Comparison of ENCODE assay signal across 3 cellular contexts in the genomic region with DNA sequence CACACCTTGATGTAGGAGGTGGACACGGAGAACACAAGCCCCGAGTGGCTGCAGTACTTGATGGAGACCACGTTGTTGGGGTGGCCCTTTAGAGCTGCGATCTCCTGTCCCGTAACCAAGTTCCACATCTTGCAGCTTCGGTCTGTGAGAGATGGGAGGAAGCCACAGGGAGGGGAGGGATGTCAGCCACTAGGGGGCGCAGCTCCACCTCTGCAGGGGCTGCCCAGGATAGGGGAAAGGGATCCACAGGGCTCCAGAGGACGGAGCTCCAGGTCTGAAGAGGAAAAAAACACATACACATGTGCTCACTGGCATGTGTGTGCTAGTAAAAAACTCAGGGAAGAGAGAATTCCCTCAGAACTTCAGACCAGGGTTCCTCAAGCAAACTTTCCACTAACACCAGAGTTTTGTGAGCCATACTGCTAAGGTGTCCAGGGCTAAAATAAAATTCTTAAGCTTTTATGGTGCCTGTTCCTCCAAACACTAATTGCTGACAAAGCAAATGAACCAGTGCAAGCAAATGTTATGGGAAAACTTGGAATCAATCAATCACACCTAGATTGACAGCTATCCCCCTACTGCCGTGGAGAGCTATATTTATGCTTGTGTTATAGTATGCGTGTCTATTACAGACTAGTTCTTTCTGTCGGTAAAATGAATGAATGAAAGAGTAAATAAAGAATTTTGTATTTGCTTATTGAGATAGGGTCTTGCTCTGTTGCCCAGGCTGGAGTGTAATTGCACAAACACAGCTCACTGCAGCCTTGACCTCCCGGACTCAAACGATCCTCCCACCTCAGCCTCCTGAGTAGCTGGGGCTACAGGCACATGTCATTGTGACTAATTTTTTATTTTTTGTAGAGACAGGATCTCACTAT.
A peak's percentile ranks its signal among the peaks of the same experiment; 100 is the strongest.
TF ChIP-seq lines count a peak whose summit lies in the region.

No MANE protein-coding gene starts in this region.

TF ChIP-seq in HEK293, 187 proteins besides CTCF, POLR2A, EP300 and RAD21 (continues in another document):
- TF ChIP-seq ZNF274 (IDR thresholded peaks at IDR 0.05; ENCODE audit: low read length): no peak
- TF ChIP-seq ZNF274 (tag by site-specific recombination; IDR thresholded peaks at IDR 0.05; ENCODE audit: borderline replicate concordance): no peak
- peak; percentile 91 for TF ChIP-seq SETDB1 (IDR thresholded peaks at IDR 0.05; ENCODE audit: insufficient read length, low read length)
- TF ChIP-seq MEIS1 (CRISPR knock-in tag; IDR thresholded peaks at IDR 0.05; ENCODE audit: borderline replicate concordance): no peak
- TF ChIP-seq, protein P1, sequence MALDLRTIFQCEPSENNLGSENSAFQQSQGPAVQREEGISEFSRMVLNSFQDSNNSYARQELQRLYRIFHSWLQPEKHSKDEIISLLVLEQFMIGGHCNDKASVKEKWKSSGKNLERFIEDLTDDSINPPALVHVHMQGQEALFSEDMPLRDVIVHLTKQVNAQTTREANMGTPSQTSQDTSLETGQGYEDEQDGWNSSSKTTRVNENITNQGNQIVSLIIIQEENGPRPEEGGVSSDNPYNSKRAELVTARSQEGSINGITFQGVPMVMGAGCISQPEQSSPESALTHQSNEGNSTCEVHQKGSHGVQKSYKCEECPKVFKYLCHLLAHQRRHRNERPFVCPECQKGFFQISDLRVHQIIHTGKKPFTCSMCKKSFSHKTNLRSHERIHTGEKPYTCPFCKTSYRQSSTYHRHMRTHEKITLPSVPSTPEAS (tag by site-specific recombination; IDR thresholded peaks at IDR 0.05): no peak
- no peak for TF ChIP-seq ZNF747 (tag by site-specific recombination; IDR thresholded peaks at IDR 0.05)
- TF ChIP-seq ZBTB20 (tag by site-specific recombination; IDR thresholded peaks at IDR 0.05): no peak
- TF ChIP-seq, protein P2, sequence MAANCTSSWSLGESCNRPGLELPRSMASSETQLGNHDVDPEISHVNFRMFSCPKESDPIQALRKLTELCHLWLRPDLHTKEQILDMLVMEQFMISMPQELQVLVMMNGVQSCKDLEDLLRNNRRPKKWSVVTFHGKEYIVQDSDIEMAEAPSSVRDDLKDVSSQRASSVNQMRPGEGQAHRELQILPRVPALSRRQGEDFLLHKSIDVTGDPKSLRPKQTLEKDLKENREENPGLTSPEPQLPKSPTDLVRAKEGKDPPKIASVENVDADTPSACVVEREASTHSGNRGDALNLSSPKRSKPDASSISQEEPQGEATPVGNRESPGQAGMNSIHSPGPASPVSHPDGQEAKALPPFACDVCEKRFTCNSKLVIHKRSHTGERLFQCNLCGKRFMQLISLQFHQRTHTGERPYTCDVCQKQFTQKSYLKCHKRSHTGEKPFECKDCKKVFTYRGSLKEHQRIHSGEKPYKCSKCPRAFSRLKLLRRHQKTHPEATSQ (tag by site-specific recombination; IDR thresholded peaks at IDR 0.05): no peak
- no peak for TF ChIP-seq ZNF175 (tag by site-specific recombination; IDR thresholded peaks at IDR 0.05)
- TF ChIP-seq ZNF626 (tag by site-specific recombination; IDR thresholded peaks at IDR 0.05): no peak
- TF ChIP-seq ZNF112 (tag by site-specific recombination; IDR thresholded peaks at IDR 0.05): no peak
- TF ChIP-seq ZNF830 (tag by site-specific recombination; IDR thresholded peaks at IDR 0.05; ENCODE audit: low read depth): no peak
- TF ChIP-seq, protein P3, sequence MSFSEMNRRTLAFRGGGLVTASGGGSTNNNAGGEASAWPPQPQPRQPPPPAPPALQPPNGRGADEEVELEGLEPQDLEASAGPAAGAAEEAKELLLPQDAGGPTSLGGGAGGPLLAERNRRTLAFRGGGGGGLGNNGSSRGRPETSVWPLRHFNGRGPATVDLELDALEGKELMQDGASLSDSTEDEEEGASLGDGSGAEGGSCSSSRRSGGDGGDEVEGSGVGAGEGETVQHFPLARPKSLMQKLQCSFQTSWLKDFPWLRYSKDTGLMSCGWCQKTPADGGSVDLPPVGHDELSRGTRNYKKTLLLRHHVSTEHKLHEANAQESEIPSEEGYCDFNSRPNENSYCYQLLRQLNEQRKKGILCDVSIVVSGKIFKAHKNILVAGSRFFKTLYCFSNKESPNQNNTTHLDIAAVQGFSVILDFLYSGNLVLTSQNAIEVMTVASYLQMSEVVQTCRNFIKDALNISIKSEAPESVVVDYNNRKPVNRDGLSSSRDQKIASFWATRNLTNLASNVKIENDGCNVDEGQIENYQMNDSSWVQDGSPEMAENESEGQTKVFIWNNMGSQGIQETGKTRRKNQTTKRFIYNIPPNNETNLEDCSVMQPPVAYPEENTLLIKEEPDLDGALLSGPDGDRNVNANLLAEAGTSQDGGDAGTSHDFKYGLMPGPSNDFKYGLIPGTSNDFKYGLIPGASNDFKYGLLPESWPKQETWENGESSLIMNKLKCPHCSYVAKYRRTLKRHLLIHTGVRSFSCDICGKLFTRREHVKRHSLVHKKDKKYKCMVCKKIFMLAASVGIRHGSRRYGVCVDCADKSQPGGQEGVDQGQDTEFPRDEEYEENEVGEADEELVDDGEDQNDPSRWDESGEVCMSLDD (tag by site-specific recombination; IDR thresholded peaks at IDR 0.05): no peak
- no peak for TF ChIP-seq ZFP69B (tag by site-specific recombination; IDR thresholded peaks at IDR 0.05)
- TF ChIP-seq BCL11B (tag by site-specific recombination; IDR thresholded peaks at IDR 0.05; ENCODE audit: low read depth): no peak
- TF ChIP-seq ZNF660 (tag by site-specific recombination; IDR thresholded peaks at IDR 0.05): no peak

TF ChIP-seq in SK-N-SH, 30 proteins besides CTCF, POLR2A, EP300 and RAD21:
- no peak for TF ChIP-seq MEF2A (IDR thresholded peaks at IDR 0.05; ENCODE audit: borderline replicate concordance, low read depth)
- TF ChIP-seq SMC3 (IDR thresholded peaks at IDR 0.05; ENCODE audit: low read depth, low read length): peak; percentile 28; the same call in 1 of the 2 replicates

TF ChIP-seq in liver, 16 proteins besides CTCF, POLR2A, EP300 and RAD21:
- TF ChIP-seq, protein P4, sequence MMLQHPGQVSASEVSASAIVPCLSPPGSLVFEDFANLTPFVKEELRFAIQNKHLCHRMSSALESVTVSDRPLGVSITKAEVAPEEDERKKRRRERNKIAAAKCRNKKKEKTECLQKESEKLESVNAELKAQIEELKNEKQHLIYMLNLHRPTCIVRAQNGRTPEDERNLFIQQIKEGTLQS (IDR thresholded peaks at IDR 0.05): no peak
- TF ChIP-seq JUND (IDR thresholded peaks at IDR 0.05) (no peak), HNF4A (conservative IDR thresholded peaks at IDR 0.05) (no peak), RXRA (IDR thresholded peaks at IDR 0.05) (no peak), NR2F2 (IDR thresholded peaks at IDR 0.05) (no peak), HNF4G (IDR thresholded peaks at IDR 0.05) (no peak), YY1 (IDR thresholded peaks at IDR 0.05) (no peak), GABPA (IDR thresholded peaks at IDR 0.05 in 1 of 2, conservative IDR thresholded peaks at IDR 0.05 in 1 of 2) (no peak), EGR1 (IDR thresholded peaks at IDR 0.05; ENCODE audit: low read depth in 2 of 2) (no peak), TAF1 (conservative IDR thresholded peaks at IDR 0.05) (no peak), FOXA1 (IDR thresholded peaks at IDR 0.05) (no peak), FOXA2 (IDR thresholded peaks at IDR 0.05) (no peak), SP1 (IDR thresholded peaks at IDR 0.05) (no peak)
- TF ChIP-seq, protein P5, sequence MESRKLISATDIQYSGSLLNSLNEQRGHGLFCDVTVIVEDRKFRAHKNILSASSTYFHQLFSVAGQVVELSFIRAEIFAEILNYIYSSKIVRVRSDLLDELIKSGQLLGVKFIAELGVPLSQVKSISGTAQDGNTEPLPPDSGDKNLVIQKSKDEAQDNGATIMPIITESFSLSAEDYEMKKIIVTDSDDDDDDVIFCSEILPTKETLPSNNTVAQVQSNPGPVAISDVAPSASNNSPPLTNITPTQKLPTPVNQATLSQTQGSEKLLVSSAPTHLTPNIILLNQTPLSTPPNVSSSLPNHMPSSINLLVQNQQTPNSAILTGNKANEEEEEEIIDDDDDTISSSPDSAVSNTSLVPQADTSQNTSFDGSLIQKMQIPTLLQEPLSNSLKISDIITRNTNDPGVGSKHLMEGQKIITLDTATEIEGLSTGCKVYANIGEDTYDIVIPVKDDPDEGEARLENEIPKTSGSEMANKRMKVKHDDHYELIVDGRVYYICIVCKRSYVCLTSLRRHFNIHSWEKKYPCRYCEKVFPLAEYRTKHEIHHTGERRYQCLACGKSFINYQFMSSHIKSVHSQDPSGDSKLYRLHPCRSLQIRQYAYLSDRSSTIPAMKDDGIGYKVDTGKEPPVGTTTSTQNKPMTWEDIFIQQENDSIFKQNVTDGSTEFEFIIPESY (IDR thresholded peaks at IDR 0.05): no peak
- TF ChIP-seq, protein P6, sequence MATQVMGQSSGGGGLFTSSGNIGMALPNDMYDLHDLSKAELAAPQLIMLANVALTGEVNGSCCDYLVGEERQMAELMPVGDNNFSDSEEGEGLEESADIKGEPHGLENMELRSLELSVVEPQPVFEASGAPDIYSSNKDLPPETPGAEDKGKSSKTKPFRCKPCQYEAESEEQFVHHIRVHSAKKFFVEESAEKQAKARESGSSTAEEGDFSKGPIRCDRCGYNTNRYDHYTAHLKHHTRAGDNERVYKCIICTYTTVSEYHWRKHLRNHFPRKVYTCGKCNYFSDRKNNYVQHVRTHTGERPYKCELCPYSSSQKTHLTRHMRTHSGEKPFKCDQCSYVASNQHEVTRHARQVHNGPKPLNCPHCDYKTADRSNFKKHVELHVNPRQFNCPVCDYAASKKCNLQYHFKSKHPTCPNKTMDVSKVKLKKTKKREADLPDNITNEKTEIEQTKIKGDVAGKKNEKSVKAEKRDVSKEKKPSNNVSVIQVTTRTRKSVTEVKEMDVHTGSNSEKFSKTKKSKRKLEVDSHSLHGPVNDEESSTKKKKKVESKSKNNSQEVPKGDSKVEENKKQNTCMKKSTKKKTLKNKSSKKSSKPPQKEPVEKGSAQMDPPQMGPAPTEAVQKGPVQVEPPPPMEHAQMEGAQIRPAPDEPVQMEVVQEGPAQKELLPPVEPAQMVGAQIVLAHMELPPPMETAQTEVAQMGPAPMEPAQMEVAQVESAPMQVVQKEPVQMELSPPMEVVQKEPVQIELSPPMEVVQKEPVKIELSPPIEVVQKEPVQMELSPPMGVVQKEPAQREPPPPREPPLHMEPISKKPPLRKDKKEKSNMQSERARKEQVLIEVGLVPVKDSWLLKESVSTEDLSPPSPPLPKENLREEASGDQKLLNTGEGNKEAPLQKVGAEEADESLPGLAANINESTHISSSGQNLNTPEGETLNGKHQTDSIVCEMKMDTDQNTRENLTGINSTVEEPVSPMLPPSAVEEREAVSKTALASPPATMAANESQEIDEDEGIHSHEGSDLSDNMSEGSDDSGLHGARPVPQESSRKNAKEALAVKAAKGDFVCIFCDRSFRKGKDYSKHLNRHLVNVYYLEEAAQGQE (IDR thresholded peaks at IDR 0.05): no peak
- TF ChIP-seq, protein P7, sequence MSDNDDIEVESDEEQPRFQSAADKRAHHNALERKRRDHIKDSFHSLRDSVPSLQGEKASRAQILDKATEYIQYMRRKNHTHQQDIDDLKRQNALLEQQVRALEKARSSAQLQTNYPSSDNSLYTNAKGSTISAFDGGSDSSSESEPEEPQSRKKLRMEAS (IDR thresholded peaks at IDR 0.05): no peak
